In the genomic region with DNA sequence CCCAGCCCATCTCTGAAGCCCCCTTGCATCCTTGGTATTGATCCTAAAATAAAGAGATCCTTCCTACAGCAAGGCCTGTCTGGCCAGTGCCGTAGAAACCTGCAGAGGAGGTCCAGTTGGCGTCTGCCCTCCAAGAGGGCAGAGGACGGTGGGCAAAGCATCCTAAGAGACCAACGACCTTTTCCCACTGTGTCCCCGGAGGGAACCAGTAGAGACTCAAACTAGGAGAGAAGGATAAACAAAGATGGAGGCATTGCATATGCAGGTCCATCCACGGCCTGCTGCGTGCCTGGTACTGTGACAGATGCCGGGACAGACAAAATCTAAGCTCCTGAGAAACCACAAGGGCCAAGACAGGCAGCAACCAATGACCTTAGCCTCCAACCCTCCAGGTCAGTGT, we compare ENCODE assay signal across 16 cellular contexts. TPM values are rescaled to one million over a fixed set of nuclear protein-coding genes. Genes with fewer than 3 reads are reported as not detected.
DNase-seq lines count a peak whose midpoint lies in the region; ATAC-seq, FAIRE-seq and TF ChIP-seq lines count a peak whose summit lies in the region.
"Had no signal": no experiment of that assay in that cellular context is flagged by ENCODE, and none has a peak within 500 bp of the region (broad histone marks: within the 10 kb centered on the region; RNA-seq: fewer than 3 reads in every experiment).

No MANE protein-coding gene starts in this region.

- POLR2A ChIA-PET in naive thymus-derived CD8-positive, alpha-beta T cell (lab: Charles Lee): interaction anchor here (0.7 kb wide), 1 partner anchor 18 kb away, joined by 3 read pairs; no protein-coding TSS in a partner anchor

- H3K9me3 ChIP-seq in astrocyte (ENCODE audit: insufficient read depth, low read depth, low read length) (no peaks in the 10 kb centered on the region), smooth muscle cell (replicated peaks; ENCODE audit: low read depth) (no peaks in the 10 kb centered on the region)

- TF ChIP-seq CTCF in HFFc6 (IDR thresholded peaks at IDR 0.05): no peak
- TF ChIP-seq CTCF in astrocyte (IDR thresholded peaks at IDR 0.05; ENCODE audit: insufficient read depth, low read depth, low read length): no peak
- TF ChIP-seq CTCF in smooth muscle cell (IDR thresholded peaks at IDR 0.05; ENCODE audit: borderline replicate concordance, insufficient read depth, poor library complexity, severe bottlenecking): no peak

- H3K79me2 ChIP-seq in astrocyte (ENCODE audit: insufficient read depth, low read length) (peaks cover 82% of the 10 kb centered on the region), smooth muscle cell (ENCODE audit: low read depth) (no peaks in the 10 kb centered on the region)

- no peak overlapping the region for H2AFZ ChIP-seq in astrocyte (ENCODE audit: low read depth, low read length)
- H2AFZ ChIP-seq in smooth muscle cell (ENCODE audit: low read depth): no peak overlapping the region

- H3K4me3 ChIP-seq in astrocyte (ENCODE audit: insufficient read depth, low read depth, low read length): peak overlapping the region; percentile 22
- H3K4me3 ChIP-seq in smooth muscle cell: no peak overlapping the region
- H3K4me3 ChIP-seq: cardiac muscle cell had no signal

- H3K4me2 ChIP-seq in astrocyte (ENCODE audit: low read length) (peak overlapping the region; percentile 97), smooth muscle cell (peak overlapping the region; percentile 88)
- H3K4me2 ChIP-seq: KMS-11 had no signal

- peaks cover 9% of the 10 kb centered on the region for H3F3A ChIP-seq in smooth muscle cell (ENCODE audit: low read depth)

- DNase-seq in HFFc6 (no peak), astrocyte (ENCODE audit: low read depth) (no peak), left lobe of liver (ENCODE audit: low spot score) (peak; percentile 36), smooth muscle cell (lab: John Stamatoyannopoulos, UW; ENCODE audit: unreplicated experiment) (no peak), NK-92 (lab: John Stamatoyannopoulos, UW; ENCODE audit: unreplicated experiment) (no peak)
- DNase-seq in naive thymus-derived CD8-positive, alpha-beta T cell: no peak
- DNase-seq: activated naive CD4-positive, alpha-beta T cell treated with anti-CD3 and anti-CD28 coated beads for 36 hours; NCI-H146; NCI-H510A had no signal

- H3K27me3 ChIP-seq in astrocyte (ENCODE audit: insufficient read depth, low read length): no peaks in the 10 kb centered on the region
- no peaks in the 10 kb centered on the region for H3K27me3 ChIP-seq in smooth muscle cell (ENCODE audit: low read depth)
- H3K27me3 ChIP-seq: cardiac muscle cell had no signal

- H3K9ac ChIP-seq in astrocyte (ENCODE audit: low read length) (peak overlapping the region; percentile 87), smooth muscle cell (ENCODE audit: low read depth) (no peak overlapping the region)
- H3K9ac ChIP-seq: KMS-11 had no signal

- no peak overlapping the region; the same call in 1 of the 2 replicates for H3K4me3 Mint-ChIP-seq in HFFc6
- peak overlapping the region; percentile 54 for H3K4me3 Mint-ChIP-seq in astrocyte (ENCODE audit: unreplicated experiment)
- no peak overlapping the region for H3K4me3 Mint-ChIP-seq in naive thymus-derived CD8-positive, alpha-beta T cell
- H3K4me3 Mint-ChIP-seq: activated naive CD4-positive, alpha-beta T cell treated with anti-CD3 and anti-CD28 coated beads for 36 hours; WTC11 had no signal

- peaks cover 2% of the 10 kb centered on the region; the same call in 1 of the 2 replicates for H3K27me3 Mint-ChIP-seq in HFFc6 (ENCODE audit: insufficient read depth)
- no peaks in the 10 kb centered on the region for H3K27me3 Mint-ChIP-seq in astrocyte (ENCODE audit: low read depth, unreplicated experiment)
- no peaks in the 10 kb centered on the region for H3K27me3 Mint-ChIP-seq in naive thymus-derived CD8-positive, alpha-beta T cell

- H3K27ac ChIP-seq in astrocyte (ENCODE audit: low read depth, low read length) (peak overlapping the region; percentile 66), smooth muscle cell (ENCODE audit: low read depth) (peak overlapping the region; percentile 80)
- H3K27ac ChIP-seq: cardiac muscle cell, KMS-11 had no signal

- peaks cover 41% of the 10 kb centered on the region for H3K4me1 ChIP-seq in astrocyte (ENCODE audit: insufficient read depth, low read length)
- H3K4me1 ChIP-seq in smooth muscle cell (ENCODE audit: low read depth): peaks cover 36% of the 10 kb centered on the region

- H3K27ac Mint-ChIP-seq in HFFc6 (peak overlapping the region; percentile 75), astrocyte (ENCODE audit: unreplicated experiment) (peak overlapping the region; percentile 41)
- H3K27ac Mint-ChIP-seq in naive thymus-derived CD8-positive, alpha-beta T cell: peak overlapping the region in 2 of 10 donors; percentile 31 to 74
- H3K27ac Mint-ChIP-seq: activated naive CD4-positive, alpha-beta T cell treated with anti-CD3 and anti-CD28 coated beads for 36 hours had no signal

- WGBS in smooth muscle cell (ENCODE audit: low lambda C conversion rate): 89% methylated on average over 8 of the region's 8 CpGs

- H4K20me1 ChIP-seq in astrocyte (ENCODE audit: insufficient read depth, low read length): peaks cover 78% of the 10 kb centered on the region
- H4K20me1 ChIP-seq in smooth muscle cell (ENCODE audit: low read depth): no peaks in the 10 kb centered on the region

- H3K36me3 ChIP-seq in astrocyte (ENCODE audit: insufficient read depth, low read length) (no peaks in the 10 kb centered on the region), smooth muscle cell (ENCODE audit: low read depth) (no peaks in the 10 kb centered on the region)
- H3K36me3 ChIP-seq: cardiac muscle cell had no signal

- no peak for FAIRE-seq in astrocyte (lab: Jason Lieb, UNC)
- FAIRE-seq: endometrium, H1 had no signal

- H3K9me3 Mint-ChIP-seq in HFFc6: no peaks in the 10 kb centered on the region
- no peaks in the 10 kb centered on the region for H3K9me3 Mint-ChIP-seq in astrocyte (ENCODE audit: unreplicated experiment)
- no peaks in the 10 kb centered on the region for H3K9me3 Mint-ChIP-seq in naive thymus-derived CD8-positive, alpha-beta T cell
- H3K9me3 Mint-ChIP-seq: activated naive CD4-positive, alpha-beta T cell treated with anti-CD3 and anti-CD28 coated beads for 36 hours; WTC11 had no signal

- H3K36me3 Mint-ChIP-seq in HFFc6 (ENCODE audit: low read depth): no peaks in the 10 kb centered on the region
- peaks cover 4% of the 10 kb centered on the region for H3K36me3 Mint-ChIP-seq in astrocyte (ENCODE audit: low read depth, unreplicated experiment)
- H3K36me3 Mint-ChIP-seq in naive thymus-derived CD8-positive, alpha-beta T cell: peaks cover 0 to 4% (median 0%) of the 10 kb centered on the region in 3 donors

- ATAC-seq in left lobe of liver (no peak), GM18861 (IDR thresholded peaks at IDR 0.05; ENCODE audit: unreplicated experiment) (no peak), GM18868 (IDR thresholded peaks at IDR 0.05; ENCODE audit: unreplicated experiment) (no peak)
- no peak for ATAC-seq in naive thymus-derived CD8-positive, alpha-beta T cell
- ATAC-seq: WTC11 had no signal

- H3K4me1 Mint-ChIP-seq in HFFc6 (ENCODE audit: low read depth): peaks cover 67% of the 10 kb centered on the region
- H3K4me1 Mint-ChIP-seq in astrocyte (ENCODE audit: low read depth, unreplicated experiment): peaks cover 45% of the 10 kb centered on the region
- H3K4me1 Mint-ChIP-seq in naive thymus-derived CD8-positive, alpha-beta T cell: peaks cover 36 to 78% (median 68%) of the 10 kb centered on the region in 4 donors

RNA-seq across cellular contexts. Expression of a gene that starts 3.8 kb away (rescaled TPM):
- 10 to 100 TPM; 24.4 to 37.5 (median 25.0) TPM for total RNA-seq in HFFc6 (2021; fragmentation: NEBNext Ultra II Directional; extraction: Animal tissue kit (Norgen Biotek cat#: 25700))
- total RNA-seq in astrocyte (59.5 and 60.4 TPM in 2 replicates), left lobe of liver (11.3 TPM), smooth muscle cell (20.5 and 24.1 TPM in 2 replicates)
- 29.4 and 31.7 TPM in 2 replicates for polyA plus RNA-seq in smooth muscle cell
- total RNA-seq in naive thymus-derived CD8-positive, alpha-beta T cell: 10 to 100 TPM; 13.0 to 14.2 TPM
- polyA plus RNA-seq in naive thymus-derived CD8-positive, alpha-beta T cell: 1 to 10 TPM; 1.9 to 5.1 (median 2.4) TPM

RNA-seq across cellular contexts. Expression of a gene that starts 18.5 kb away (rescaled TPM):
- 1 to 10 TPM; 1.5 to 2.9 (median 2.0) TPM for total RNA-seq in HFFc6 (2021; fragmentation: NEBNext Ultra II Directional; extraction: Animal tissue kit (Norgen Biotek cat#: 25700))
- total RNA-seq in astrocyte: 3.1 and 3.7 TPM in 2 replicates
- total RNA-seq in left lobe of liver: 3.2 TPM
- 2.5 and 3.4 TPM in 2 replicates for total RNA-seq in smooth muscle cell
- polyA plus RNA-seq in smooth muscle cell: 2.9 and 3.8 TPM in 2 replicates
- total RNA-seq in naive thymus-derived CD8-positive, alpha-beta T cell: 10 to 100 TPM; 15.7 to 15.9 TPM
- polyA plus RNA-seq in naive thymus-derived CD8-positive, alpha-beta T cell: 1 to 10 TPM; 5.9 to 7.1 (median 6.8) TPM
